ENCODE assay signal across 8 cellular contexts in the genomic region with DNA sequence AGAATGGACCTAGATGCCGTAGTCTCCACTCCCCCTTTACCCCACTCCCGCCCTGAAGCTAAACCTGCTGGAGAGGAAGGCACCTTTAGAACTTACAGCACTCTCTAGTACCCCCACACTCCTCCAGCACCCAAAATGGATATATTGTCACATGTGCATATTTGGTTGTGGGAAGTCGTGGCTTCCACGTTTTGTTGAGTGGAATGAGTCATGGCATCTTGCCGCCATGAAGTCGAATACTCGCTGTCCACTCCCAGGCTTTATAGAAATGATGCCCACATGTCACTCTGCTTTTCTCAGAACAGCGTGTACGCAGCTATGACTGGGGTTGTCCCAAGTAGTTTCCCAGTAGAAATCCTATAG. TPM values are rescaled to one million over a fixed set of nuclear protein-coding genes. Genes with fewer than 3 reads are reported as not detected.
DNase-seq lines count a peak whose midpoint lies in the region; ATAC-seq and TF ChIP-seq lines count a peak whose summit lies in the region.

No MANE protein-coding gene starts in this region.

- peak; percentile 29 for ATAC-seq in GM21723 (IDR thresholded peaks at IDR 0.05; ENCODE audit: unreplicated experiment)

- DNase-seq in GM03348 (ENCODE audit: low spot score) (peak; percentile 57), NCI-H2107 (lab: John Stamatoyannopoulos, UW) (no peak)
- DNase-seq in Jurkat, Clone E6-1 (ENCODE audit: low read depth, low spot score), result no peak
- peak; percentile 27 for DNase-seq in effector CD4-positive, alpha-beta T cell
- peak; percentile 5 to 27 for DNase-seq in stimulated activated CD8-positive, alpha-beta memory T cell treated with anti-CD3 and anti-CD28 coated beads, Interleukin-7, amount 100 ng/mL, for 48 hours (ENCODE audit: extremely low read depth in 1 of 2, low read depth in 1 of 2)

- H3K4me1 ChIP-seq in mesodermal cell (ENCODE audit: control insufficient read depth, insufficient read depth, low read length, poor library complexity, severe bottlenecking), result peaks cover 14% of the 10 kb centered on the region

- H3K4me3 ChIP-seq in Jurkat, Clone E6-1 (ENCODE audit: low read length), result peak overlapping the region; percentile 63
- H3K4me3 ChIP-seq in WI38 (ENCODE audit: low read depth, low read length) (peak overlapping the region; percentile 88), mesodermal cell (ENCODE audit: extremely low read depth, insufficient read depth, low read length, poor library complexity, severe bottlenecking) (peak overlapping the region; percentile 92)

- no peak for TF ChIP-seq CTCF in WI38 (IDR thresholded peaks at IDR 0.05; ENCODE audit: low read depth, low read length)

- H3K27ac ChIP-seq in mesodermal cell (ENCODE audit: low read depth, low read length, severe bottlenecking), result peak overlapping the region; percentile 96

- 0% methylated on average over 6 of the region's 9 CpGs for WGBS in mesodermal cell (ENCODE audit: insufficient coverage in 2 of 2), 2 experiments

- H3K9me3 ChIP-seq in mesodermal cell (ENCODE audit: control insufficient read depth, low read length), result peaks cover 6% of the 10 kb centered on the region

- H3K36me3 ChIP-seq in mesodermal cell (ENCODE audit: control insufficient read depth, insufficient read depth, low read length), result peaks cover 28% of the 10 kb centered on the region

RNA-seq across cellular contexts. Expression of gene ABCE1, which starts 0.5 kb away (rescaled TPM):
- polyA plus RNA-seq in Jurkat, Clone E6-1 (2012; ENCODE audit: insufficient read depth, insufficient read length), result 156 TPM
- 79.0 TPM for polyA plus RNA-seq in mesodermal cell (2013, experiment 1 of 2)
- polyA plus RNA-seq in mesodermal cell (2013, experiment 2 of 2), result 87.7 TPM

RNA-seq across cellular contexts. Expression of gene ANAPC10, which starts 0.7 kb away (rescaled TPM):
- 49.4 TPM for polyA plus RNA-seq in Jurkat, Clone E6-1 (2012; ENCODE audit: insufficient read depth, insufficient read length)
- 34.7 TPM for polyA plus RNA-seq in mesodermal cell (2013, experiment 1 of 2)
- 35.4 TPM for polyA plus RNA-seq in mesodermal cell (2013, experiment 2 of 2)

Comparison
In these comparisons a context has a peak if more than half of its experiments do, and no peak if none do; other contexts are left out.
1. DNase-seq: peak in GM03348 (single experiment), effector CD4-positive, alpha-beta T cell (single experiment) and stimulated activated CD8-positive, alpha-beta memory T cell treated with anti-CD3 and anti-CD28 coated beads, Interleukin-7, amount 100 ng/mL, for 48 hours (2 of 2); none in Jurkat, Clone E6-1 (single experiment) and NCI-H2107 (single experiment).
2. Peak in every context shown above with its lines, with median percentiles within 50 percentile points of each other: H3K4me3 ChIP-seq.